ENCODE assay signal across 11 cellular contexts in genomic region chr9:114394523-114395193, GRCh38. TPM values are rescaled to one million over a fixed set of nuclear protein-coding genes. Genes with fewer than 3 reads are reported as not detected.
A peak's percentile ranks its signal among the peaks of the same experiment; 100 is the strongest.
DNase-seq lines count a peak whose midpoint lies in the region; ATAC-seq lines count a peak whose summit lies in the region.
"Had no signal": no experiment of that assay in that cellular context is flagged by ENCODE, and none has a peak within 500 bp of the region (broad histone marks: within the 10 kb centered on the region; RNA-seq: fewer than 3 reads in every experiment).

No MANE protein-coding gene starts in this region.

- H3K9me3 ChIP-seq in right cardiac atrium (ENCODE audit: control insufficient read depth, low read length) (no peaks in the 10 kb centered on the region), mucosa of rectum (ENCODE audit: control insufficient read depth in 2 of 2, low read length in 2 of 2) (no peaks in the 10 kb centered on the region), aorta (ENCODE audit: control insufficient read depth, low read length) (no peaks in the 10 kb centered on the region)

- ATAC-seq in right cardiac atrium (no peak), left cardiac atrium (no peak), aorta (ENCODE audit: low FRiP score) (no peak), HG03025 (IDR thresholded peaks at IDR 0.05; ENCODE audit: low FRiP score, unreplicated experiment) (no peak)

- H3K36me3 ChIP-seq in mucosa of rectum (ENCODE audit: control insufficient read depth in 2 of 2, insufficient read depth in 2 of 2, low read length in 2 of 2) (no peaks in the 10 kb centered on the region), urinary bladder (ENCODE audit: insufficient read depth) (no peaks in the 10 kb centered on the region), aorta (ENCODE audit: control insufficient read depth in 1 of 2, insufficient read depth in 2 of 2, low read length in 1 of 2) (no peaks in the 10 kb centered on the region)

- intact Hi-C loops in right cardiac atrium (cut with DNase I) (no loop called here), left cardiac atrium (cut with DNase I) (no loop called here), aorta (cut with DNase I) (no loop called here)

- H3K27ac ChIP-seq in right cardiac atrium (ENCODE audit: low read length) (peak overlapping the region; percentile 39), angular gyrus (ENCODE audit: low read depth, low read length) (peak overlapping the region; percentile 37), mucosa of rectum (ENCODE audit: low read depth in 2 of 2, low read length in 2 of 2) (peak overlapping the region; percentile 45 to 61), urinary bladder (ENCODE audit: low read depth) (peak overlapping the region; percentile 3), aorta (ENCODE audit: low read depth in 1 of 2, low read length in 2 of 2) (peak overlapping the region in 1 of 2 donors; percentile 59)

- H3K4me1 ChIP-seq in right cardiac atrium (ENCODE audit: control insufficient read depth, insufficient read depth, low read length), result peaks cover 3% of the 10 kb centered on the region
- H3K4me1 ChIP-seq in mucosa of rectum (ENCODE audit: control insufficient read depth in 2 of 2, insufficient read depth in 2 of 2, low read length in 2 of 2), result peaks cover 45 to 53% of the 10 kb centered on the region in 2 donors
- H3K4me1 ChIP-seq in urinary bladder (ENCODE audit: insufficient read depth), result peaks cover 2% of the 10 kb centered on the region
- H3K4me1 ChIP-seq in aorta (ENCODE audit: control insufficient read depth in 1 of 2, insufficient read depth in 2 of 2, low read length in 2 of 2), result peaks cover 0 to 2% of the 10 kb centered on the region in 2 donors

- no peak overlapping the region for H3K4me3 ChIP-seq in right cardiac atrium (ENCODE audit: low read length)
- H3K4me3 ChIP-seq in mucosa of rectum (ENCODE audit: low read length in 2 of 2), result no peak overlapping the region
- H3K4me3 ChIP-seq in urinary bladder (ENCODE audit: low read depth, low read length), result no peak overlapping the region
- H3K4me3 ChIP-seq in aorta (ENCODE audit: low read length in 2 of 2), result no peak overlapping the region

- no peaks in the 10 kb centered on the region for H3K27me3 ChIP-seq in right cardiac atrium (ENCODE audit: control insufficient read depth, insufficient read depth)
- no peaks in the 10 kb centered on the region for H3K27me3 ChIP-seq in mucosa of rectum (ENCODE audit: control insufficient read depth in 2 of 2, insufficient read depth in 2 of 2, low read length in 2 of 2)
- H3K27me3 ChIP-seq in aorta (ENCODE audit: control insufficient read depth in 1 of 2, insufficient read depth in 2 of 2, low read length in 1 of 2), result no peaks in the 10 kb centered on the region

- DNase-seq in right cardiac atrium, result peak in 2 of 3 donors; percentile 78 to 79
- no peak for DNase-seq in left cardiac atrium
- DNase-seq in aorta, result no peak
- no peak for DNase-seq in DMS53 (lab: John Stamatoyannopoulos, UW)
- DNase-seq: NCI-H774, small intestine, T1000 had no signal

- WGBS in right cardiac atrium, result 28% methylated on average over 6 of the region's 6 CpGs
- 27% methylated on average over 6 of the region's 6 CpGs for whole genome bisulfite sequencing in urinary bladder
- WGBS in aorta, 2 donors, result 23 to 25% methylated on average over 6 of the region's 6 CpGs

- H3K9ac ChIP-seq in mucosa of rectum (ENCODE audit: low read depth in 1 of 2, low read length in 2 of 2), result peak overlapping the region; percentile 15 to 58

RNA-seq across cellular contexts. Expression of gene AKNA, which starts 6.9 kb away (rescaled TPM):
- 10 to 100 TPM in 1 of 4 donors, 1 to 10 TPM in 3; 8.8 to 10.3 (median 8.9) TPM for total RNA-seq in right cardiac atrium
- polyA plus RNA-seq in right cardiac atrium, result 8.4 TPM
- 10 to 100 TPM in 1 of 2 donors, 1 to 10 TPM in 1; 9.1 to 13.0 TPM for total RNA-seq in left cardiac atrium
- 21.2 TPM for total RNA-seq in urinary bladder
- polyA plus RNA-seq in urinary bladder, result 25.5 TPM
- 10 to 100 TPM; 36.5 to 56.0 TPM for total RNA-seq in aorta
- polyA plus RNA-seq in aorta, result 10 to 100 TPM; 11.9 to 27.5 TPM

Comparison
In these comparisons a context has a peak if more than half of its experiments do, and no peak if none do; other contexts are left out.
1. DNase-seq: peak in right cardiac atrium (2 of 3); none in left cardiac atrium (single experiment), aorta (0 of 2) and DMS53 (single experiment).